18 cellular contexts compared by ENCODE assay signal in the genomic region with DNA sequence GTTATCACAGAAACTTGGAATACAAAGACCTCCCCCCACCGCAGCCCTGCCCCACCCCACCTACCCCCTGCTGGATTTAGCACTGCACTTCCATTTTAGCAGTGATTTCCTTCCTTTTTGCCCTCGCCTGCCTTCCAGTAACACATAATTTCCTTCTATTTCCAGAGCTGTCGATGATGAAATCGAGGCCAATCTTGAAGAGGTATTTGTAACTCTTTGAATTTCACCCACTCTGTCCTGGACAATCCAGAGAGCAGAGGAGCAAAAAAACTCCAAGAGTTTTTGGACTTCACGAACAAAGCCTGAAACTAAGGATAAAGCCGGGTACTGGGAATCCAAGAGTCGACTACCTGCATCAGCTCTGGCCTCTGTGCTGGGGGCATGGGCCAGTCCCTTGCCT.
"Had no signal": no experiment of that assay in that cellular context is flagged by ENCODE, and none has a peak within 500 bp of the region (broad histone marks: within the 10 kb centered on the region; RNA-seq: fewer than 3 reads in every experiment).

No MANE protein-coding gene starts in this region.

- H3K4me2 ChIP-seq: neural progenitor cell had no signal

- H3K27ac Mint-ChIP-seq: activated CD8-positive, alpha-beta T cell treated with anti-CD3 and anti-CD28 coated beads for 36 hours; activated naive CD8-positive, alpha-beta T cell treated with anti-CD3 and anti-CD28 coated beads, Interleukin-2, amount 50 U/mL, for 24 hours; activated T-helper 1 cell treated with anti-CD3 and anti-CD28 coated beads, Interleukin-12 subunit alpha, Interleukin-12 subunit beta, Interleukin-2, Interleukin-4 antibody, amounts not matched to agents 30 ng/mL and 10 ng/mL and 1 ng/mL, durations not matched to agents 14 hours and 24 hours and 36 hours; dendritic cell treated with granulocyte-macrophage colony-stimulating factor and Interleukin-4, amounts not matched to agents 40 ng/mL and 50 ng/mL, for 4 days; neural progenitor cell had no signal

- ATAC-seq: activated CD8-positive, alpha-beta T cell treated with anti-CD3 and anti-CD28 coated beads for 36 hours; activated naive CD8-positive, alpha-beta T cell treated with anti-CD3 and anti-CD28 coated beads, Interleukin-2, amount 50 U/mL, for 24 hours; esophagus mucosa; foreskin keratinocyte; pancreas had no signal

- DNase-seq: activated CD8-positive, alpha-beta memory T cell treated with anti-CD3 and anti-CD28 coated beads, Interleukin-2, amount 50 U/mL, for 4 hours; activated CD8-positive, alpha-beta T cell treated with anti-CD3 and anti-CD28 coated beads for 36 hours; activated naive CD4-positive, alpha-beta T cell treated with Interleukin-2 at 50 U/mL for 16 hours; activated naive CD8-positive, alpha-beta T cell treated with anti-CD3 and anti-CD28 coated beads, Interleukin-2, amount 50 U/mL, for 24 hours; central memory CD4-positive, alpha-beta T cell; foreskin keratinocyte; head of caudate nucleus; pancreas; stimulated activated CD4-positive, alpha-beta T cell treated with anti-CD3 and anti-CD28 coated beads, Interleukin-15, amount 100 ng/mL, for 24 hours; stimulated activated CD4-positive, alpha-beta T cell treated with anti-CD3 and anti-CD28 coated beads, Interleukin-4, amount 100 ng/mL, for 24 hours; stomach; T1000 had no signal

- H3K9ac ChIP-seq: neural progenitor cell had no signal

- H3K9me3 ChIP-seq: pancreas, stomach had no signal

- H3K27me3 Mint-ChIP-seq: activated CD8-positive, alpha-beta T cell treated with anti-CD3 and anti-CD28 coated beads for 36 hours; activated naive CD8-positive, alpha-beta T cell treated with anti-CD3 and anti-CD28 coated beads, Interleukin-2, amount 50 U/mL, for 24 hours; dendritic cell treated with granulocyte-macrophage colony-stimulating factor and Interleukin-4, amounts not matched to agents 40 ng/mL and 50 ng/mL, for 4 days had no signal

- H3K27ac ChIP-seq: foreskin keratinocyte, neural progenitor cell, pancreas, stomach, VCaP had no signal

- H3K4me1 Mint-ChIP-seq: activated naive CD8-positive, alpha-beta T cell treated with anti-CD3 and anti-CD28 coated beads, Interleukin-2, amount 50 U/mL, for 24 hours had no signal

- H3K36me3 ChIP-seq: neural progenitor cell had no signal

- H2AFZ ChIP-seq: neural progenitor cell had no signal

- H3K4me3 ChIP-seq: neural progenitor cell, pancreas, stomach had no signal

- H3K4me1 ChIP-seq: foreskin keratinocyte, pancreas had no signal

- FAIRE-seq: islet of Langerhans, pancreas had no signal

- H3K9me3 Mint-ChIP-seq: activated CD8-positive, alpha-beta T cell treated with anti-CD3 and anti-CD28 coated beads for 36 hours; activated naive CD8-positive, alpha-beta T cell treated with anti-CD3 and anti-CD28 coated beads, Interleukin-2, amount 50 U/mL, for 24 hours; activated T-helper 1 cell treated with anti-CD3 and anti-CD28 coated beads, Interleukin-12 subunit alpha, Interleukin-12 subunit beta, Interleukin-2, Interleukin-4 antibody, amounts not matched to agents 30 ng/mL and 10 ng/mL and 1 ng/mL, durations not matched to agents 14 hours and 24 hours and 36 hours; dendritic cell treated with granulocyte-macrophage colony-stimulating factor and Interleukin-4, amounts not matched to agents 40 ng/mL and 50 ng/mL, for 4 days; neural progenitor cell had no signal

- H3K4me3 Mint-ChIP-seq: activated CD8-positive, alpha-beta T cell treated with anti-CD3 and anti-CD28 coated beads for 36 hours; activated naive CD8-positive, alpha-beta T cell treated with anti-CD3 and anti-CD28 coated beads, Interleukin-2, amount 50 U/mL, for 24 hours; activated T-helper 1 cell treated with anti-CD3 and anti-CD28 coated beads, Interleukin-12 subunit alpha, Interleukin-12 subunit beta, Interleukin-2, Interleukin-4 antibody, amounts not matched to agents 30 ng/mL and 10 ng/mL and 1 ng/mL, durations not matched to agents 14 hours and 24 hours and 36 hours; dendritic cell treated with granulocyte-macrophage colony-stimulating factor and Interleukin-4, amounts not matched to agents 40 ng/mL and 50 ng/mL, for 4 days; neural progenitor cell had no signal

- H3K27me3 ChIP-seq: foreskin keratinocyte, neural progenitor cell, pancreas, stomach had no signal
